1 cellular context compared by ENCODE assay signal in the genomic region with DNA sequence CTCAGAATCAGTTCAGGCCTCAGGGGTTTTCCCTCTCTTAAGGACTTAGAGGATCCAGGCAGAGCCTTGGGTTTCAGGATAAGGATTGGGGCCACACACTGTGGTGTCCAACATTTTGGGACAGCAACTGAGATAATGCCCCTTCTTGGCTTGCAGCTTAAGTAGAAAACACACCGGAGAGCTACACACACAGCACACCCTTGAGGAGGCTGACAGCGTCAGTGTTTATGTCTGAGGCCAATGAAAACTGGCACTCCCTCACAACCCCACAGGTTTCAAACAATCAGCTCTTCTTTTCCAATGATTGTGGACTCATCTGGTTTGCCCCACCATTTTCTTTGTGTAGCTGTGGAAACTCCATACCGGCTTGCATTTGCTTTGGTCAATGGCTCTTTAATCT.
TF ChIP-seq lines count a peak whose summit lies in the region.

No MANE protein-coding gene starts in this region.

TF ChIP-seq in H1, 55 proteins besides CTCF, POLR2A, EP300 and RAD21:
- no peak for TF ChIP-seq JUN (IDR thresholded peaks at IDR 0.05; ENCODE audit: low read depth, low read length)
- TF ChIP-seq SP1 (IDR thresholded peaks at IDR 0.05; ENCODE audit: low read depth, low read length), result no peak
- no peak for TF ChIP-seq PHF8 (conservative IDR thresholded peaks at IDR 0.05; ENCODE audit: low read depth, low read length)
- TF ChIP-seq SP2 (IDR thresholded peaks at IDR 0.05; ENCODE audit: low read length), result no peak
- TF ChIP-seq SUZ12 (IDR thresholded peaks at IDR 0.05; ENCODE audit: low read length), result no peak
- TF ChIP-seq HDAC2 (IDR thresholded peaks at IDR 0.05; ENCODE audit: borderline replicate concordance in 1 of 2, low read depth in 2 of 2, low read length in 2 of 2), result no peak
- TF ChIP-seq SIRT6 (IDR thresholded peaks at IDR 0.05; ENCODE audit: low read length), result no peak
